ENCODE assay signal across 13 cellular contexts in genomic region chr21:34198232-34199120, GRCh38.
A peak's percentile ranks its signal among the peaks of the same experiment; 100 is the strongest.
DNase-seq lines count a peak whose midpoint lies in the region; ATAC-seq and TF ChIP-seq lines count a peak whose summit lies in the region.
"Had no signal": no experiment of that assay in that cellular context is flagged by ENCODE, and none has a peak within 500 bp of the region (broad histone marks: within the 10 kb centered on the region; RNA-seq: fewer than 3 reads in every experiment).

No MANE protein-coding gene starts in this region.

- peak; percentile 57 for ATAC-seq in CD8-positive, alpha-beta T cell
- ATAC-seq in natural killer cell = peak; percentile 73 to 77 (median 77)
- no peak for ATAC-seq in GM19455 (IDR thresholded peaks at IDR 0.05; ENCODE audit: unreplicated experiment)
- no peak for ATAC-seq in HG03571 (IDR thresholded peaks at IDR 0.05; ENCODE audit: unreplicated experiment)
- ATAC-seq: HCT116, left lobe of liver, sciatic nerve had no signal

- POLR2A ChIA-PET in CD8-positive, alpha-beta T cell (lab: Charles Lee) = interaction anchor here (0.6 to 1.5 kb wide), 5 partner anchors 12 to 132 kb away, joined by 3 to 6 read pairs (median 3); partner anchors contain the start of genes MRPS6 and SLC5A3

- peak overlapping the region; percentile 86 for H3K27ac Mint-ChIP-seq in CD8-positive, alpha-beta T cell
- H3K27ac Mint-ChIP-seq in activated T-helper 1 cell treated with anti-CD3 and anti-CD28 coated beads, Interleukin-12 subunit alpha, Interleukin-12 subunit beta, Interleukin-2, Interleukin-4 antibody, amounts not matched to agents 30 ng/mL and 10 ng/mL and 1 ng/mL, durations not matched to agents 14 hours and 24 hours and 36 hours = peak overlapping the region; percentile 97
- peak overlapping the region; percentile 61 to 88 for H3K27ac Mint-ChIP-seq in natural killer cell

- peak overlapping the region; percentile 39 for H3K4me3 Mint-ChIP-seq in CD8-positive, alpha-beta T cell
- H3K4me3 Mint-ChIP-seq in activated T-helper 1 cell treated with anti-CD3 and anti-CD28 coated beads, Interleukin-12 subunit alpha, Interleukin-12 subunit beta, Interleukin-2, Interleukin-4 antibody, amounts not matched to agents 30 ng/mL and 10 ng/mL and 1 ng/mL, durations not matched to agents 14 hours and 24 hours and 36 hours = peak overlapping the region; percentile 45
- peak overlapping the region; percentile 21 for H3K4me3 Mint-ChIP-seq in natural killer cell

- intact Hi-C loops in CD8-positive, alpha-beta T cell (cut with DNase I, micrococcal nuclease) = no loop called here
- intact Hi-C loops in activated T-helper 1 cell treated with anti-CD3 and anti-CD28 coated beads, Interleukin-12 subunit alpha, Interleukin-12 subunit beta, Interleukin-2, Interleukin-4 antibody, amounts not matched to agents 30 ng/mL and 10 ng/mL and 1 ng/mL, durations not matched to agents 14 hours and 24 hours and 36 hours (cut with micrococcal nuclease) = loop anchor here (1.0 to 10.0 kb wide), 5 partner anchors 44 to 554 kb away; partner anchors contain the start of genes CRYZL1 and ITSN1
- intact Hi-C loops in natural killer cell (cut with micrococcal nuclease) = loop anchor here (5.0 kb wide), 2 partner anchors 121 to 176 kb away; no protein-coding TSS in a partner anchor

- peak overlapping the region; percentile 31 for H3K27ac ChIP-seq in CD8-positive, alpha-beta T cell (ENCODE audit: low read depth, low read length)
- H3K27ac ChIP-seq: SK-N-MC had no signal

- peaks cover 33% of the 10 kb centered on the region for H3K4me1 ChIP-seq in CD8-positive, alpha-beta T cell (ENCODE audit: insufficient read depth, low read length)

- peak in 4 of 7 experiments; percentile 6 to 65 (median 28) for DNase-seq in CD8-positive, alpha-beta T cell
- DNase-seq in Kasumi-1 (lab: John Stamatoyannopoulos, UW) (peak; percentile 5 to 18), natural killer cell (no peak), putamen (ENCODE audit: low spot score) (no peak), HT-29 (ENCODE audit: low spot score) (no peak)
- peak; percentile 53 for DNase-seq in activated T-helper 1 cell treated with anti-CD3 and anti-CD28 coated beads, Interleukin-12 subunit alpha, Interleukin-12 subunit beta, Interleukin-2, Interleukin-4 antibody, amounts not matched to agents 30 ng/mL and 10 ng/mL and 1 ng/mL, durations not matched to agents 14 hours and 24 hours and 36 hours (ENCODE audit: low spot score)
- DNase-seq: EL had no signal

- peaks cover 46% of the 10 kb centered on the region for H3K4me1 Mint-ChIP-seq in CD8-positive, alpha-beta T cell (ENCODE audit: low read depth)
- peaks cover 71% of the 10 kb centered on the region for H3K4me1 Mint-ChIP-seq in activated T-helper 1 cell treated with anti-CD3 and anti-CD28 coated beads, Interleukin-12 subunit alpha, Interleukin-12 subunit beta, Interleukin-2, Interleukin-4 antibody, amounts not matched to agents 30 ng/mL and 10 ng/mL and 1 ng/mL, durations not matched to agents 14 hours and 24 hours and 36 hours (ENCODE audit: low read depth)
- H3K4me1 Mint-ChIP-seq in natural killer cell = peaks cover 50 to 52% of the 10 kb centered on the region in 2 donors

- no peaks in the 10 kb centered on the region for H3K9me3 Mint-ChIP-seq in CD8-positive, alpha-beta T cell
- H3K9me3 Mint-ChIP-seq in activated T-helper 1 cell treated with anti-CD3 and anti-CD28 coated beads, Interleukin-12 subunit alpha, Interleukin-12 subunit beta, Interleukin-2, Interleukin-4 antibody, amounts not matched to agents 30 ng/mL and 10 ng/mL and 1 ng/mL, durations not matched to agents 14 hours and 24 hours and 36 hours = peaks cover 5% of the 10 kb centered on the region
- H3K9me3 Mint-ChIP-seq in natural killer cell = no peaks in the 10 kb centered on the region

- CTCF ChIA-PET in CD8-positive, alpha-beta T cell (lab: Charles Lee) = interaction anchor here (1.1 to 2.9 kb wide), 3 partner anchors 69 to 275 kb away, joined by 3 to 18 read pairs (median 4); no protein-coding TSS in a partner anchor

- H3K9me3 ChIP-seq in CD8-positive, alpha-beta T cell (ENCODE audit: low read length) = no peaks in the 10 kb centered on the region

- H3K4me3 ChIP-seq in CD8-positive, alpha-beta T cell (ENCODE audit: low read depth, low read length) = peak overlapping the region; percentile 12
- H3K4me3 ChIP-seq: SK-N-MC had no signal

- no peak for TF ChIP-seq CTCF in CD8-positive, alpha-beta T cell (IDR thresholded peaks at IDR 0.05)
- no peak for TF ChIP-seq CTCF in natural killer cell (IDR thresholded peaks at IDR 0.05)

- no peaks in the 10 kb centered on the region for H3K36me3 ChIP-seq in CD8-positive, alpha-beta T cell (ENCODE audit: insufficient read depth, low read length)

- H3K27me3 Mint-ChIP-seq in CD8-positive, alpha-beta T cell (ENCODE audit: low read depth) = no peaks in the 10 kb centered on the region
- no peaks in the 10 kb centered on the region for H3K27me3 Mint-ChIP-seq in activated T-helper 1 cell treated with anti-CD3 and anti-CD28 coated beads, Interleukin-12 subunit alpha, Interleukin-12 subunit beta, Interleukin-2, Interleukin-4 antibody, amounts not matched to agents 30 ng/mL and 10 ng/mL and 1 ng/mL, durations not matched to agents 14 hours and 24 hours and 36 hours (ENCODE audit: insufficient read depth)
- peaks cover 0 to 2% of the 10 kb centered on the region in 2 donors for H3K27me3 Mint-ChIP-seq in natural killer cell (ENCODE audit: low read depth in 2 of 2)

- H3K36me3 Mint-ChIP-seq in CD8-positive, alpha-beta T cell = no peaks in the 10 kb centered on the region
- H3K36me3 Mint-ChIP-seq in activated T-helper 1 cell treated with anti-CD3 and anti-CD28 coated beads, Interleukin-12 subunit alpha, Interleukin-12 subunit beta, Interleukin-2, Interleukin-4 antibody, amounts not matched to agents 30 ng/mL and 10 ng/mL and 1 ng/mL, durations not matched to agents 14 hours and 24 hours and 36 hours (ENCODE audit: low read depth) = peaks cover 7% of the 10 kb centered on the region
- H3K36me3 Mint-ChIP-seq in natural killer cell = no peaks in the 10 kb centered on the region

- no peaks in the 10 kb centered on the region for H3K27me3 ChIP-seq in CD8-positive, alpha-beta T cell (ENCODE audit: insufficient read depth, low read length)

Comparison
In these comparisons a context has a peak if more than half of its experiments do, and no peak if none do; other contexts are left out.
1. ATAC-seq: peak in CD8-positive, alpha-beta T cell (single experiment) and natural killer cell (3 of 3); none in GM19455 (single experiment) and HG03571 (single experiment).
2. DNase-seq: peak in CD8-positive, alpha-beta T cell (4 of 7), Kasumi-1 (2 of 2) and activated T-helper 1 cell treated with anti-CD3 and anti-CD28 coated beads, Interleukin-12 subunit alpha, Interleukin-12 subunit beta, Interleukin-2, Interleukin-4 antibody, amounts not matched to agents 30 ng/mL and 10 ng/mL and 1 ng/mL, durations not matched to agents 14 hours and 24 hours and 36 hours (single experiment); none in natural killer cell (single experiment), putamen (single experiment) and HT-29 (single experiment).
3. intact Hi-C loops: an anchor here in activated T-helper 1 cell treated with anti-CD3 and anti-CD28 coated beads, Interleukin-12 subunit alpha, Interleukin-12 subunit beta, Interleukin-2, Interleukin-4 antibody, amounts not matched to agents 30 ng/mL and 10 ng/mL and 1 ng/mL, durations not matched to agents 14 hours and 24 hours and 36 hours (1.0 to 10.0 kb wide) and natural killer cell (5.0 kb wide); none called in CD8-positive, alpha-beta T cell.
4. Peak in every context shown above with its lines, with median percentiles within 50 percentile points of each other: H3K27ac Mint-ChIP-seq and H3K4me3 Mint-ChIP-seq.